12 cellular contexts compared by ENCODE assay signal in the genomic region with DNA sequence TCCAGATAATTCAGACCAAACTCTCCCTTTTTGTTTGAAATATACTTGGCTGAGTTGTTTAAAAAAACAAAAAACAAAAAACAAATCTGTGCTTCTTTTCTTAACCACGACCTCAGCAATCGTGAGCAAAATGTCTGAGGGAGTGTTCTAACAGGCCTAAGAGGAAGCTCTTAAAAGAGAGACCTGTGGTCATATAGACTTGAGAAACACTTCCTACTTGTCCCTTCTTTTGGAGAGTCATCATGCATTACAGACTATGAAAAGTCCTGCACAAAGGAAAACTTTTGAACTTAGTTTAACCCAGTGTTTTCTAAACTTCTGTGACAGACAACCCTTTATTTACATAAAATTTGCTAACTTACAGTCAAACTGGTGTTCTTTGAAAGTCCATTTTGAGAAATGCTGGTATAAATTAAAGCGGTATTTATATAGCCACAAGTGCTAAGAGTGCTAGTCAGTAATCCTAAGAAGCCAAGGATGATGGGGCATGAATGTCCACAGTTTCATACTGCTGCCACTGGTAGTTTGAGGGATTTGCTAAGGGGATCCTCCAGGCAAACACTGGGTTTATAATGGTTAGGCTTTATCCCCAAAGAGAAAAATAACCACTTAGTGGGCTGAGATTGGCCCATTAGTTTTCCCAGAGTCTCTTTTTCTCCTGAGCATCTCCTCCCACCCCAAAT.
DNase-seq lines count a peak whose midpoint lies in the region; ATAC-seq and TF ChIP-seq lines count a peak whose summit lies in the region.
"Had no signal": no experiment of that assay in that cellular context is flagged by ENCODE, and none has a peak within 500 bp of the region (broad histone marks: within the 10 kb centered on the region; RNA-seq: fewer than 3 reads in every experiment).

No MANE protein-coding gene starts in this region.

- H3K4me3 ChIP-seq in DND-41 (ENCODE audit: low read depth in 1 of 2, low read length in 2 of 2) (no peak overlapping the region), HCT116 (replicated peaks in 1 of 2; ENCODE audit: low read depth in 1 of 2, low read length in 2 of 2) (no peak overlapping the region), iPS DF 6.9 (ENCODE audit: low read length) (no peak overlapping the region)

- BruUV-seq in HCT116 (replicated peaks; lab: Mats Ljungman, UMichigan) = no TSS peak

- H3K27ac ChIP-seq in DND-41 (ENCODE audit: low read length) (no peak overlapping the region), HCT116 (ENCODE audit: low read depth, low read length) (no peak overlapping the region), iPS DF 6.9 (ENCODE audit: low read length) (no peak overlapping the region)

- CTCF ChIA-PET in HCT116 (lab: Charles Lee) = interaction anchor here (0.9 to 2.3 kb wide), 7 partner anchors 9 to 335 kb away, joined by 3 to 20 read pairs (median 5); no protein-coding TSS in a partner anchor
- CTCF ChIA-PET in activated CD4-positive, alpha-beta T cell treated with anti-CD3 and anti-CD28 coated beads, Interleukin-2, amount 10 ng/mL, durations not matched to agents 7 days and 5 days (lab: Charles Lee) = interaction anchor here (0.6 to 1.4 kb wide), 5 partner anchors 125 to 436 kb away, joined by 3 to 4 read pairs (median 4); no protein-coding TSS in a partner anchor

- H3K4me1 ChIP-seq in DND-41 (ENCODE audit: insufficient read depth, low read length) (no peaks in the 10 kb centered on the region), HCT116 (ENCODE audit: control insufficient read depth in 1 of 2, insufficient read depth in 2 of 2, low read length in 2 of 2) (no peaks in the 10 kb centered on the region), iPS DF 6.9 (ENCODE audit: control insufficient read depth, insufficient read depth, low read length) (no peaks in the 10 kb centered on the region)

- no peaks in the 10 kb centered on the region for H3K9me3 Mint-ChIP-seq in activated CD4-positive, alpha-beta T cell treated with anti-CD3 and anti-CD28 coated beads, Interleukin-2, amount 10 ng/mL, durations not matched to agents 7 days and 5 days
- H3K9me3 Mint-ChIP-seq: CD4-positive, alpha-beta T cell; naive B cell had no signal

- H3K4me2 ChIP-seq in DND-41 (ENCODE audit: insufficient read depth, low read length) (peak overlapping the region; percentile 22; the same call in 1 of the 2 replicates), HCT116 (ENCODE audit: low read length) (no peak overlapping the region)

- H3K36me3 ChIP-seq in DND-41 (ENCODE audit: insufficient read depth, low read length) (no peaks in the 10 kb centered on the region), HCT116 (ENCODE audit: control insufficient read depth in 1 of 2, insufficient read depth in 2 of 2, low read length in 2 of 2) (no peaks in the 10 kb centered on the region), iPS DF 6.9 (ENCODE audit: control insufficient read depth, insufficient read depth, low read length) (no peaks in the 10 kb centered on the region)

- DNase-seq in DND-41 (no peak), HCT116 (ENCODE audit: low read depth, low spot score) (no peak), NOMO-1 treated with DMSO at 0.1 percent for 48 hours (lab: John Stamatoyannopoulos, UW; ENCODE audit: unreplicated experiment) (peak; percentile 84), iPS DF 6.9 (ENCODE audit: low read depth, low spot score) (peak; percentile 2), NCI-H1930 (lab: John Stamatoyannopoulos, UW) (no peak)
- DNase-seq in stimulated activated CD4-positive, alpha-beta T cell treated with anti-CD3 and anti-CD28 coated beads, Interleukin-2, amount 100 ng/mL, for 48 hours = no peak
- DNase-seq in activated CD4-positive, alpha-beta T cell treated with anti-CD3 and anti-CD28 coated beads, Interleukin-2, amount 10 ng/mL, durations not matched to agents 7 days and 5 days = no peak
- DNase-seq: activated gamma-delta T cell; CD4-positive, alpha-beta T cell; T1000 had no signal

- no peak overlapping the region for H3K4me3 Mint-ChIP-seq in activated CD4-positive, alpha-beta T cell treated with anti-CD3 and anti-CD28 coated beads, Interleukin-2, amount 10 ng/mL, durations not matched to agents 7 days and 5 days
- H3K4me3 Mint-ChIP-seq: CD4-positive, alpha-beta T cell; naive B cell had no signal

- H2AFZ ChIP-seq in DND-41 (ENCODE audit: low read depth, low read length) (peak overlapping the region; percentile 42; the same call in 1 of the 2 replicates), HCT116 (ENCODE audit: low read depth, low read length, poor library complexity, severe bottlenecking) (no peak overlapping the region)

- TF ChIP-seq POLR2A in HCT116 (IDR thresholded peaks at IDR 0.05; ENCODE audit: borderline replicate concordance, extremely low read depth, insufficient read depth, insufficient read length) = no peak

- POLR2A ChIA-PET in HCT116 (lab: Charles Lee) = no interaction called here
- POLR2A ChIA-PET in activated CD4-positive, alpha-beta T cell treated with anti-CD3 and anti-CD28 coated beads, Interleukin-2, amount 10 ng/mL, durations not matched to agents 7 days and 5 days (lab: Charles Lee) = interaction anchor here (0.6 kb wide), 1 partner anchor 1098 kb away, joined by 4 read pairs; no protein-coding TSS in a partner anchor

- H3K9me2 ChIP-seq in HCT116 (ENCODE audit: insufficient read depth) = no peaks in the 10 kb centered on the region

- H3K79me2 ChIP-seq in DND-41 (ENCODE audit: insufficient read depth, low read length) = no peaks in the 10 kb centered on the region
- H3K79me2 ChIP-seq in HCT116 (ENCODE audit: insufficient read depth, low read length) = no peaks in the 10 kb centered on the region

- TF ChIP-seq RAD21 in HCT116 (IDR thresholded peaks at IDR 0.05; ENCODE audit: low read depth) = no peak

- H3K27me3 ChIP-seq in DND-41 (ENCODE audit: insufficient read depth, low read length, poor library complexity) (no peaks in the 10 kb centered on the region), HCT116 (ENCODE audit: insufficient read depth, low read length) (no peaks in the 10 kb centered on the region), iPS DF 6.9 (ENCODE audit: control insufficient read depth, insufficient read depth, low read length) (no peaks in the 10 kb centered on the region)

- RAD21 ChIA-PET in HCT116 (lab: Charles Lee; ENCODE audit: low non-redundant PET in 1 of 2, low total read pairs in 2 of 2, uncharacterized antibody in 2 of 2, unreplicated experiment in 2 of 2) = interaction anchor here in 1 of 2 experiments (1.1 to 1.6 kb wide), 2 partner anchors 318 to 335 kb away, joined by 3 to 4 read pairs; no protein-coding TSS in a partner anchor

- H3K27ac Mint-ChIP-seq in activated CD4-positive, alpha-beta T cell treated with anti-CD3 and anti-CD28 coated beads, Interleukin-2, amount 10 ng/mL, durations not matched to agents 7 days and 5 days = no peak overlapping the region
- H3K27ac Mint-ChIP-seq: CD4-positive, alpha-beta T cell had no signal

- H4K20me1 ChIP-seq in DND-41 (ENCODE audit: insufficient read depth, low read length) (no peaks in the 10 kb centered on the region), HCT116 (ENCODE audit: insufficient read depth) (no peaks in the 10 kb centered on the region)

- intact Hi-C loops in HCT116 (cut with micrococcal nuclease) = loop anchor here (1.0 to 5.0 kb wide), 3 partner anchors 318 to 556 kb away; no protein-coding TSS in a partner anchor

- ATAC-seq in DND-41 (ENCODE audit: insufficient read depth, low read depth) = peak; percentile 19; the same call in 1 of the 3 replicates
- peak; percentile 67 for ATAC-seq in HCT116
- no peak for ATAC-seq in HG03139 (IDR thresholded peaks at IDR 0.05; ENCODE audit: unreplicated experiment)

- H3K36me3 Mint-ChIP-seq in activated CD4-positive, alpha-beta T cell treated with anti-CD3 and anti-CD28 coated beads, Interleukin-2, amount 10 ng/mL, durations not matched to agents 7 days and 5 days (ENCODE audit: low read depth) = no peaks in the 10 kb centered on the region
- H3K36me3 Mint-ChIP-seq: naive B cell had no signal

- no peak for TF ChIP-seq CTCF in DND-41 (IDR thresholded peaks at IDR 0.05; ENCODE audit: borderline replicate concordance, extremely low read depth, low read length, poor library complexity, severe bottlenecking)
- no peak for TF ChIP-seq CTCF in HCT116 (IDR thresholded peaks at IDR 0.05 in 2 of 3, conservative IDR thresholded peaks at IDR 0.05 in 1 of 3; ENCODE audit: borderline replicate concordance in 1 of 3, insufficient read depth in 1 of 3, low read depth in 2 of 3, low read length in 2 of 3)

- H3K9ac ChIP-seq in DND-41 (ENCODE audit: low read depth, low read length) (no peak overlapping the region), HCT116 (ENCODE audit: low read length) (no peak overlapping the region)

- H3K9me3 ChIP-seq in DND-41 (ENCODE audit: insufficient read depth, low read length, severe bottlenecking) (no peaks in the 10 kb centered on the region), HCT116 (ENCODE audit: control insufficient read depth in 1 of 2, insufficient read depth in 1 of 2, low read depth in 1 of 2, low read length in 2 of 2) (no peaks in the 10 kb centered on the region), iPS DF 6.9 (ENCODE audit: control insufficient read depth, insufficient read depth, low read length) (no peaks in the 10 kb centered on the region)

- no peaks in the 10 kb centered on the region for H3K4me1 Mint-ChIP-seq in activated CD4-positive, alpha-beta T cell treated with anti-CD3 and anti-CD28 coated beads, Interleukin-2, amount 10 ng/mL, durations not matched to agents 7 days and 5 days

- no peaks in the 10 kb centered on the region for H3K27me3 Mint-ChIP-seq in activated CD4-positive, alpha-beta T cell treated with anti-CD3 and anti-CD28 coated beads, Interleukin-2, amount 10 ng/mL, durations not matched to agents 7 days and 5 days

- WGBS in iPS DF 6.9 (ENCODE audit: insufficient coverage, insufficient read length) = no CpG with 5 or more reads among the region's 3 CpGs

TF ChIP-seq in HCT116, 20 proteins besides CTCF, POLR2A, EP300 and RAD21:
- TF ChIP-seq ZNF274 (IDR thresholded peaks at IDR 0.05; ENCODE audit: low read depth, low read length) (no peak), JUND (IDR thresholded peaks at IDR 0.05) (no peak), YY1 (IDR thresholded peaks at IDR 0.05; ENCODE audit: extremely low read depth, insufficient replicate concordance, low read depth, low read length) (no peak), TCF7L2 (IDR thresholded peaks at IDR 0.05; ENCODE audit: borderline replicate concordance, extremely low read depth, insufficient read depth, insufficient read length) (no peak)
TF ChIP-seq in HCT116: peak in this region for 0.

Comparison
In these comparisons a context has a peak if more than half of its experiments do, and no peak if none do; other contexts are left out.
1. DNase-seq: peak in NOMO-1 treated with DMSO at 0.1 percent for 48 hours (single experiment) and iPS DF 6.9 (single experiment); none in DND-41 (single experiment), HCT116 (single experiment), stimulated activated CD4-positive, alpha-beta T cell treated with anti-CD3 and anti-CD28 coated beads, Interleukin-2, amount 100 ng/mL, for 48 hours (0 of 2), NCI-H1930 (0 of 2) and activated CD4-positive, alpha-beta T cell treated with anti-CD3 and anti-CD28 coated beads, Interleukin-2, amount 10 ng/mL, durations not matched to agents 7 days and 5 days (single experiment).